8 cellular contexts compared by ENCODE assay signal in the genomic region with DNA sequence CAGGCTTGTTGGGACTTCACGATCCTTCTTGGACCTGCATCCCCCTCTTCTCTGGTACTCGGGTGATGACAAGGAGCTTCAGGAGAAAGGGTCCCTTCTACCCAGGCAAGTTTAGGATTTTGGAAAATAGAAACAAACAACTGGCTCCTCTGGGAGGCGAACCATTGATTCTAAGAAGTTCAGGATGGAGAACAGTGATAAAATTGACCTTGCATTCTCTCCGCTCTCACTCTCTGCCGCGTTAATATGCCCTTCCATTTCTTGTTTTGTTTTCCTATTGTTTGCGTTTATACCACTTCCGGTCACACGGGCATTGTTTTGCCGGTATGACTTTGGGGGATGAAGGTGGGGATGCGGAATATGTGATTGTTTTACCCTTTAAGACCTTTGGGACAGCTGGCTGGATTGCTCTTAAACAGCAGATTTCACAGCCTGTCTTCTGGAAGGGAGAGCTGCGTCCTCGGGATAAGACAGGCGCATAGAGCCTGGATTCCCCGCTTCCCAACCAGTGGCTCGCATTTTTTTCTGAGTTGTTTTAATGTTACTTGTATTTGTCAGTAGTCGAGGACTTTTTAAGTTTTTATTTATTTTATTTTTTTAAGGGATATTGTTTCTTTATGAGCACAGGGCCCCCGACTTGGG.
A peak's percentile ranks its signal among the peaks of the same experiment; 100 is the strongest.
DNase-seq lines count a peak whose midpoint lies in the region; ATAC-seq, FAIRE-seq and TF ChIP-seq lines count a peak whose summit lies in the region.

No MANE protein-coding gene starts in this region.

- no peak overlapping the region for H2BK120ac ChIP-seq in neuronal stem cell (ENCODE audit: low read depth, low read length)

- no peak overlapping the region for H3K23ac ChIP-seq in neuronal stem cell (ENCODE audit: low read depth, low read length, poor library complexity)

- no peak overlapping the region for H3K27ac ChIP-seq in coronary artery
- no peak overlapping the region for H3K27ac ChIP-seq in neuronal stem cell (replicated peaks; ENCODE audit: low read length)
- no peak overlapping the region for H3K27ac ChIP-seq in kidney (ENCODE audit: low read depth in 2 of 2, low read length in 2 of 2)

- H3K4me1 ChIP-seq in neuronal stem cell (ENCODE audit: control insufficient read depth in 2 of 2, insufficient read depth in 1 of 2, low read depth in 1 of 2, low read length in 2 of 2) (no peaks in the 10 kb centered on the region), kidney (ENCODE audit: control insufficient read depth in 1 of 2, insufficient read depth in 1 of 2, low read depth in 1 of 2, low read length in 2 of 2) (peaks cover 0 to 2% of the 10 kb centered on the region in 2 donors)

- ATAC-seq in GM19023 (IDR thresholded peaks at IDR 0.05; ENCODE audit: unreplicated experiment) = no peak

- H4K91ac ChIP-seq in neuronal stem cell (ENCODE audit: low read depth, low read length, poor library complexity) = no peak overlapping the region

- no peak overlapping the region for H2BK12ac ChIP-seq in neuronal stem cell (ENCODE audit: low read length)

- no peak overlapping the region for H2AK5ac ChIP-seq in neuronal stem cell (ENCODE audit: low read depth, low read length)

- no peak for FAIRE-seq in kidney (lab: Jason Lieb, UNC)

- no peaks in the 10 kb centered on the region for H3K36me3 ChIP-seq in MG63
- no peaks in the 10 kb centered on the region for H3K36me3 ChIP-seq in neuronal stem cell (replicated peaks in 1 of 2; ENCODE audit: control insufficient read depth in 2 of 2, insufficient read depth in 2 of 2, low read length in 2 of 2)
- no peaks in the 10 kb centered on the region for H3K36me3 ChIP-seq in kidney (ENCODE audit: control insufficient read depth in 1 of 2, insufficient read depth in 2 of 2, low read length in 2 of 2)

- H3K14ac ChIP-seq in neuronal stem cell (ENCODE audit: low read length) = no peak overlapping the region

- H3K4me3 ChIP-seq in MG63 (peak overlapping the region; percentile 57), coronary artery (peak overlapping the region; percentile 50), neuronal stem cell (ENCODE audit: low read length in 2 of 2) (peak overlapping the region; percentile 51 to 85), kidney (ENCODE audit: low read length in 2 of 2) (no peak overlapping the region)

- H3K79me1 ChIP-seq in neuronal stem cell (ENCODE audit: low read depth, low read length) = no peaks in the 10 kb centered on the region

- H3K9me3 ChIP-seq in MG63 (no peaks in the 10 kb centered on the region), neuronal stem cell (replicated peaks in 1 of 2; ENCODE audit: control insufficient read depth in 2 of 2, insufficient read depth in 1 of 2, low read depth in 1 of 2, low read length in 2 of 2) (no peaks in the 10 kb centered on the region), kidney (ENCODE audit: control insufficient read depth in 1 of 2, low read length in 2 of 2) (no peaks in the 10 kb centered on the region)

- intact Hi-C loops in kidney (cut with DNase I) = no loop called here

- DNase-seq in Daoy (ENCODE audit: low read depth) = peak; percentile 41
- peak; percentile 55 for DNase-seq in MG63
- no peak for DNase-seq in coronary artery (ENCODE audit: low spot score)
- DNase-seq in neuronal stem cell (ENCODE audit: low spot score) = no peak
- no peak for DNase-seq in hepatic stellate cell (ENCODE audit: low spot score)
- DNase-seq in kidney = no peak
- DNase-seq in MV-4-11 (lab: John Stamatoyannopoulos, UW) = no peak

- WGBS in neuronal stem cell (ENCODE audit: extremely low coverage in 2 of 2, insufficient read length in 2 of 2, insufficient replicate concordance in 1 of 2), 2 donors = no CpG with 5 or more reads among the region's 18 CpGs

- no peak overlapping the region for H2BK5ac ChIP-seq in neuronal stem cell (ENCODE audit: low read length)

- TF ChIP-seq CTCF in coronary artery (IDR thresholded peaks at IDR 0.05) (no peak), kidney (IDR thresholded peaks at IDR 0.05; ENCODE audit: borderline replicate concordance, extremely low read depth, insufficient read depth) (no peak)

- H2AFZ ChIP-seq in neuronal stem cell (ENCODE audit: low read length) = peak overlapping the region; percentile 88

- H3K27me3 ChIP-seq in MG63 (peaks cover 2% of the 10 kb centered on the region; the same call in 1 of the 2 replicates), neuronal stem cell (ENCODE audit: control insufficient read depth in 3 of 3, insufficient read depth in 3 of 3, low read depth in 1 of 3, low read length in 3 of 3) (peaks cover 0 to 7% (median 4%) of the 10 kb centered on the region in 3 experiments)

- H2BK15ac ChIP-seq in neuronal stem cell (ENCODE audit: low read length) = no peak overlapping the region

- no peak overlapping the region for H3K9ac ChIP-seq in neuronal stem cell (ENCODE audit: low read depth, low read length, poor library complexity)
- no peak overlapping the region for H3K9ac ChIP-seq in kidney (ENCODE audit: low read length in 2 of 2)

- peak overlapping the region; percentile 63 for H3K4me2 ChIP-seq in neuronal stem cell (ENCODE audit: insufficient read depth, low read length, poor library complexity, severe bottlenecking)

- H3K18ac ChIP-seq in neuronal stem cell (ENCODE audit: low read length) = no peak overlapping the region

- H3K4ac ChIP-seq in neuronal stem cell (ENCODE audit: low read length) = no peak overlapping the region

- H4K8ac ChIP-seq in neuronal stem cell (ENCODE audit: low read depth, low read length) = no peak overlapping the region

Comparison
In these comparisons a context has a peak if more than half of its experiments do, and no peak if none do; other contexts are left out.
1. DNase-seq: peak in Daoy (single experiment) and MG63 (single experiment); none in coronary artery (single experiment), neuronal stem cell (single experiment), hepatic stellate cell (single experiment), kidney (single experiment) and MV-4-11 (single experiment).
2. H3K4me3 ChIP-seq: peak in MG63 (single experiment), coronary artery (single experiment) and neuronal stem cell (2 of 2); none in kidney (0 of 2).